In the genomic region with DNA sequence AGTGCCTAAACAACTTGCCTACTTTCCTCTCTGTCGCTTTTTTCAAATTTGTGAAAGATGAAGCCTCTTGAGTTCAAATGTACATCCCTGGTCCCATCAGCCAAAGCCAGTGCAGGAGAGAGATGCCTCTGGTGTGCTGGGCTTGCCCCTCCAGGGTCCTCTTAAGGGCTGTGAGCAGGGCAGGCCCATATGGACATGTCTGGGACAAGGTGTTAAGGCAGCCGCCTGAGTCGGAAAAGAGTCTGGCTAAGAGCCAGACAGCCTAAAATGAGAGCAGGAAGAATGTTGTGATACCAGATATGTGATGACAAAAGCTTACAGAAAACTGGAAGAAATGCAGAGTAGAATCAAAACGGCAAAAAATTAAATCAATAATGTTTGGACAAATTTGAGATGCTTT, we compare ENCODE assay signal across 18 cellular contexts.
DNase-seq lines count a peak whose midpoint lies in the region; ATAC-seq, FAIRE-seq and TF ChIP-seq lines count a peak whose summit lies in the region.
"Had no signal": no experiment of that assay in that cellular context is flagged by ENCODE, and none has a peak within 500 bp of the region (broad histone marks: within the 10 kb centered on the region; RNA-seq: fewer than 3 reads in every experiment).

No MANE protein-coding gene starts in this region.

- no peak overlapping the region for H3K18ac ChIP-seq in IMR-90 (ENCODE audit: low read depth, low read length)

- intact Hi-C loops in IMR-90 (cut with micrococcal nuclease) (no loop called here), K562 (cut with micrococcal nuclease) (no loop called here)

- CTCF ChIA-PET in IMR-90 (lab: Yijun Ruan, JAX), result no interaction called here
- CTCF ChIA-PET in K562 (lab: Yijun Ruan, JAX; ENCODE audit: low intra/inter-chr PET ratio), result no interaction called here

- no peak overlapping the region for H3K9ac ChIP-seq in IMR-90 (ENCODE audit: low read depth, low read length)
- no peak overlapping the region for H3K9ac ChIP-seq in K562 (ENCODE audit: insufficient read depth in 1 of 2, low read depth in 2 of 2, low read length in 2 of 2)

- H3K14ac ChIP-seq in IMR-90 (replicated peaks; ENCODE audit: low read depth, low read length), result no peak overlapping the region

- DNase-seq in DMS 273 (lab: John Stamatoyannopoulos, UW; ENCODE audit: unreplicated experiment), result peak; percentile 80
- DNase-seq in IMR-90, result no peak
- peak in 3 of 4 experiments; percentile 7 to 26 (median 12) for DNase-seq in K562 (ENCODE audit: extremely low read depth in 1 of 4, low spot score in 3 of 4)
- no peak for DNase-seq in activated effector memory CD4-positive, alpha-beta T cell treated with anti-CD3 and anti-CD28 coated beads, Interleukin-2, amount 50 U/mL, for 16 hours
- DNase-seq: ACHN, AML-193, DMS53, H9, NCI-H1436, NCI-H2029 treated with DMSO at 0.1 percent for 48 hours, NCI-H2227 treated with DMSO at 0.1 percent for 48 hours, NCI-H526 treated with DMSO at 0.1 percent for 48 hours had no signal

- POLR2A ChIA-PET in IMR-90 (lab: Charles Lee; ENCODE audit: unreplicated experiment), result no interaction called here
- POLR2A ChIA-PET in K562 (lab: Yijun Ruan, JAX), result interaction anchor here (0.9 kb wide), 1 partner anchor 14 kb away, joined by 3 read pairs; no protein-coding TSS in a partner anchor

- no peak overlapping the region for H4K8ac ChIP-seq in IMR-90 (ENCODE audit: low read depth in 2 of 2, low read length in 2 of 2)

- H2AFZ ChIP-seq in IMR-90 (replicated peaks; ENCODE audit: low read length, poor library complexity) (no peak overlapping the region), K562 (ENCODE audit: low read depth, low read length) (no peak overlapping the region)

- TF ChIP-seq CTCF in IMR-90 (conservative IDR thresholded peaks at IDR 0.05; ENCODE audit: low read depth, low read length) (no peak), K562 (IDR thresholded peaks at IDR 0.05 in 2 of 3, conservative IDR thresholded peaks at IDR 0.05 in 1 of 3; ENCODE audit: insufficient read depth in 2 of 3, low read depth in 1 of 3, low read length in 3 of 3) (no peak)

- H3K27ac ChIP-seq in IMR-90 (ENCODE audit: insufficient read depth, low read length) (no peak overlapping the region), K562 (ENCODE audit: extremely low read depth, low read depth, low read length) (no peak overlapping the region)
- H3K27ac ChIP-seq: HL-60 had no signal

- no peak for FAIRE-seq in K562 (lab: Jason Lieb, UNC)
- FAIRE-seq: HTR-8/SVneo had no signal

- no peaks in the 10 kb centered on the region for H3K79me2 ChIP-seq in K562 (ENCODE audit: control insufficient read depth, insufficient read depth, low read length)

- no peak overlapping the region for H2AK5ac ChIP-seq in IMR-90 (ENCODE audit: low read depth, low read length)

- no peaks in the 10 kb centered on the region for H4K20me1 ChIP-seq in IMR-90 (ENCODE audit: insufficient read depth, low read length)
- no peaks in the 10 kb centered on the region for H4K20me1 ChIP-seq in K562 (replicated peaks; ENCODE audit: control insufficient read depth, insufficient read depth, low read length)

- BruUV-seq in IMR-90 (replicated peaks; lab: Mats Ljungman, UMichigan) (no TSS peak), K562 (replicated peaks; lab: Mats Ljungman, UMichigan) (no TSS peak)

- no peak overlapping the region for H4K91ac ChIP-seq in IMR-90 (ENCODE audit: insufficient read depth, low read depth, low read length)

- H3K36me3 ChIP-seq in IMR-90 (ENCODE audit: control insufficient read depth, insufficient read depth, low read length) (no peaks in the 10 kb centered on the region), K562 (ENCODE audit: control insufficient read depth, insufficient read depth, low read length) (no peaks in the 10 kb centered on the region)

- TF ChIP-seq RAD21 in IMR-90 (IDR thresholded peaks at IDR 0.05; ENCODE audit: low read length) (no peak), K562 (CRISPR knock-in tag; conservative IDR thresholded peaks at IDR 0.05 in 1 of 2, IDR thresholded peaks at IDR 0.05 in 1 of 2) (no peak)

- H3K4me2 ChIP-seq in IMR-90 (ENCODE audit: low read depth, low read length) (no peak overlapping the region), K562 (ENCODE audit: insufficient read depth, low read length) (no peak overlapping the region)

- no peaks in the 10 kb centered on the region for H3K79me1 ChIP-seq in IMR-90 (ENCODE audit: low read depth in 1 of 2, low read length in 2 of 2)

- no peak overlapping the region for H2BK5ac ChIP-seq in IMR-90 (ENCODE audit: low read depth, low read length, poor library complexity, severe bottlenecking)

- H3K9me1 ChIP-seq in IMR-90 (ENCODE audit: insufficient read depth, low read length), result no peaks in the 10 kb centered on the region
- no peaks in the 10 kb centered on the region for H3K9me1 ChIP-seq in K562 (ENCODE audit: control insufficient read depth, insufficient read depth, low read length)

- no peak overlapping the region for H2BK20ac ChIP-seq in IMR-90 (ENCODE audit: low read depth, low read length)

- ATAC-seq in IMR-90 (ENCODE audit: low read depth), result peak; percentile 21; the same call in 1 of the 2 replicates
- ATAC-seq in K562, result peak; percentile 58
- peak; percentile 32 for ATAC-seq in esophagus mucosa
- ATAC-seq in GM18519 (IDR thresholded peaks at IDR 0.05; ENCODE audit: low FRiP score, unreplicated experiment), result no peak
- ATAC-seq in GM19324 (IDR thresholded peaks at IDR 0.05; ENCODE audit: low FRiP score, unreplicated experiment), result no peak
- ATAC-seq: PC-3 had no signal

- H3K4me3 ChIP-seq in IMR-90 (ENCODE audit: insufficient read depth, low read depth, low read length), result no peak overlapping the region
- no peak overlapping the region for H3K4me3 ChIP-seq in K562

- H3K56ac ChIP-seq in IMR-90 (ENCODE audit: extremely low read depth, insufficient read depth, low read length), result no peak overlapping the region

- no peak overlapping the region for H4K5ac ChIP-seq in IMR-90 (ENCODE audit: low read depth, low read length)

- H3K4me1 ChIP-seq in IMR-90 (ENCODE audit: control insufficient read depth, insufficient read depth, low read length) (no peaks in the 10 kb centered on the region), K562 (replicated peaks in 1 of 2; ENCODE audit: control insufficient read depth in 2 of 2, insufficient read depth in 2 of 2, low read length in 2 of 2) (peaks cover 3 to 5% of the 10 kb centered on the region in 2 experiments; a peak in 2 of 5 replicates)

- H2BK120ac ChIP-seq in IMR-90 (ENCODE audit: low read depth, low read length), result no peak overlapping the region

- no peak overlapping the region for H3K4ac ChIP-seq in IMR-90 (ENCODE audit: low read depth, low read length)

- H3K27me3 ChIP-seq in IMR-90 (ENCODE audit: control insufficient read depth, insufficient read depth, low read length), result peaks cover 14% of the 10 kb centered on the region
- H3K27me3 ChIP-seq in K562 (ENCODE audit: control insufficient read depth in 2 of 2, insufficient read depth in 2 of 2, low read length in 2 of 2), result no peaks in the 10 kb centered on the region

- in situ Hi-C loops in IMR-90 (cut with MboI; ENCODE audit: low sequenced_read_pairs), result no loop called here
- in situ Hi-C loops in K562 (cut with MboI), result no loop called here

- 40% methylated on average over 1 of the region's 4 CpGs; no CpG with 5 or more reads in 1 of the 2 experiments for WGBS in IMR-90 (ENCODE audit: extremely low coverage in 2 of 2, insufficient read length in 1 of 2), 2 experiments
- 31% methylated on average over 4 of the region's 4 CpGs for WGBS in K562 (ENCODE audit: insufficient coverage, low coverage, missing lambda C conversion rate)

- dilution Hi-C loops in IMR-90 (cut with HindIII; ENCODE audit: low sequenced_read_pairs, unreplicated experiment), result no loop called here

- H3K9me3 ChIP-seq in IMR-90 (ENCODE audit: control insufficient read depth, insufficient read depth, low read length) (no peaks in the 10 kb centered on the region), K562 (replicated peaks; ENCODE audit: control insufficient read depth, insufficient read depth, low read depth, low read length) (no peaks in the 10 kb centered on the region)

- no peak overlapping the region for H2BK15ac ChIP-seq in IMR-90 (ENCODE audit: low read depth, low read length)

- no peak overlapping the region for H2AK9ac ChIP-seq in IMR-90 (replicated peaks; ENCODE audit: low read depth, low read length, poor library complexity)

- TF ChIP-seq POLR2A in IMR-90 (IDR thresholded peaks at IDR 0.05; ENCODE audit: low read depth, low read length) (no peak), K562 (conservative IDR thresholded peaks at IDR 0.05) (no peak)

- TF ChIP-seq EP300 in K562 (IDR thresholded peaks at IDR 0.05; ENCODE audit: low read length), result no peak

- H3K23ac ChIP-seq in IMR-90 (ENCODE audit: low read depth, low read length), result no peak overlapping the region

TF ChIP-seq in IMR-90, 13 proteins besides CTCF, POLR2A, EP300 and RAD21:
- no peak for TF ChIP-seq ELK1 (IDR thresholded peaks at IDR 0.05; ENCODE audit: borderline replicate concordance, low read depth, low read length)
- TF ChIP-seq BHLHE40 (IDR thresholded peaks at IDR 0.05; ENCODE audit: low read depth, low read length), result no peak
- no peak for TF ChIP-seq MAZ (IDR thresholded peaks at IDR 0.05; ENCODE audit: borderline replicate concordance, low read depth, low read length)

TF ChIP-seq in K562, 482 proteins besides CTCF, POLR2A, EP300 and RAD21:
- peak; percentile 58 for TF ChIP-seq NFIC (IDR thresholded peaks at IDR 0.05)
- no peak for TF ChIP-seq ZNF316 (IDR thresholded peaks at IDR 0.05)

Comparison
In these comparisons a context has a peak if more than half of its experiments do, and no peak if none do; other contexts are left out.
1. DNase-seq: peak in DMS 273 (single experiment) and K562 (3 of 4); none in IMR-90 (single experiment) and activated effector memory CD4-positive, alpha-beta T cell treated with anti-CD3 and anti-CD28 coated beads, Interleukin-2, amount 50 U/mL, for 16 hours (single experiment).
2. ATAC-seq: peak in IMR-90 (single experiment), K562 (single experiment) and esophagus mucosa (single experiment); none in GM18519 (single experiment) and GM19324 (single experiment).